Comparison of ENCODE assay signal across 30 cellular contexts in genomic region chr2:29031046-29031445, GRCh38. TPM values are rescaled to one million over a fixed set of nuclear protein-coding genes. Genes with fewer than 3 reads are reported as not detected.
DNase-seq lines count a peak whose midpoint lies in the region; ATAC-seq, FAIRE-seq and TF ChIP-seq lines count a peak whose summit lies in the region.
"Had no signal": no experiment of that assay in that cellular context is flagged by ENCODE, and none has a peak within 500 bp of the region (broad histone marks: within the 10 kb centered on the region; RNA-seq: fewer than 3 reads in every experiment).

No MANE protein-coding gene starts in this region.

- TF ChIP-seq CTCF in HEK293 (tag by site-specific recombination; IDR thresholded peaks at IDR 0.05) (no peak), WTC11 (IDR thresholded peaks at IDR 0.05) (no peak)

- POLR2A ChIA-PET in HEK293 (lab: Yijun Ruan, JAX): no interaction called here
- POLR2A ChIA-PET in WTC11 (lab: Charles Lee): no interaction called here

- FAIRE-seq in urothelium cell line (lab: Jason Lieb, UNC): peak; percentile 13
- FAIRE-seq: A204.1, GM12878, GM12892, GM18507, GM19239 had no signal

- peaks cover 13% of the 10 kb centered on the region for H3K4me1 Mint-ChIP-seq in WTC11
- peaks cover 5% of the 10 kb centered on the region for H3K4me1 Mint-ChIP-seq in activated T-cell treated with anti-CD3 and anti-CD28 coated beads, Interleukin-2, amount 50 U/mL, for 24 hours (ENCODE audit: low read depth)

- no peaks in the 10 kb centered on the region for H3K4me1 ChIP-seq in HEK293 (ENCODE audit: control insufficient read depth, insufficient read depth, low read length)
- H3K4me1 ChIP-seq: BE2C had no signal

- no peaks in the 10 kb centered on the region for H3K9me3 ChIP-seq in HEK293 (ENCODE audit: control insufficient read depth, insufficient read depth, low read depth, low read length)
- H3K9me3 ChIP-seq: BE2C, BLaER1 had no signal

- H3K27ac ChIP-seq in HEK293 (ENCODE audit: extremely low read depth, low read depth, low read length): no peak overlapping the region
- H3K27ac ChIP-seq: BLaER1 had no signal

- no peaks in the 10 kb centered on the region for H3K36me3 ChIP-seq in HEK293 (ENCODE audit: control insufficient read depth in 2 of 2, insufficient read depth in 1 of 2, low read length in 2 of 2)
- H3K36me3 ChIP-seq: BE2C, BLaER1 had no signal

- H3K9me3 Mint-ChIP-seq in WTC11: peaks cover 14% of the 10 kb centered on the region
- no peaks in the 10 kb centered on the region for H3K9me3 Mint-ChIP-seq in activated T-cell treated with anti-CD3 and anti-CD28 coated beads, Interleukin-2, amount 50 U/mL, for 24 hours
- H3K9me3 Mint-ChIP-seq: CD4-positive, alpha-beta memory T cell; CD8-positive, alpha-beta memory T cell had no signal

- no peak overlapping the region for H3K4me3 Mint-ChIP-seq in WTC11
- H3K4me3 Mint-ChIP-seq in activated T-cell treated with anti-CD3 and anti-CD28 coated beads, Interleukin-2, amount 50 U/mL, for 24 hours: no peak overlapping the region
- H3K4me3 Mint-ChIP-seq: CD14-positive monocyte; CD4-positive, alpha-beta memory T cell; CD4-positive, CD25-positive, alpha-beta regulatory T cell; CD8-positive, alpha-beta memory T cell had no signal

- H3K27me3 Mint-ChIP-seq in WTC11 (ENCODE audit: low read depth): no peaks in the 10 kb centered on the region
- no peaks in the 10 kb centered on the region for H3K27me3 Mint-ChIP-seq in activated T-cell treated with anti-CD3 and anti-CD28 coated beads, Interleukin-2, amount 50 U/mL, for 24 hours
- H3K27me3 Mint-ChIP-seq: CD4-positive, alpha-beta memory T cell; CD4-positive, CD25-positive, alpha-beta regulatory T cell had no signal

- CTCF ChIA-PET in HEK293 (lab: Yijun Ruan, JAX): interaction anchor here (0.8 kb wide), 1 partner anchor 1084 kb away, joined by 3 read pairs; no protein-coding TSS in a partner anchor
- CTCF ChIA-PET in WTC11 (lab: Charles Lee): no interaction called here

- DNase-seq in WTC11 (ENCODE audit: low spot score): no peak
- DNase-seq in urothelium cell line (ENCODE audit: low spot score): no peak
- DNase-seq in NCI-H2227 treated with DMSO at 0.1 percent for 48 hours (lab: John Stamatoyannopoulos, UW): no peak
- no peak for DNase-seq in activated T-cell treated with anti-CD3 and anti-CD28 coated beads, Interleukin-2, amount 50 U/mL, for 24 hours
- DNase-seq: 8988T; ACHN; BE2C; C1 segment of cervical spinal cord; CD4-positive, alpha-beta memory T cell; CD4-positive, CD25-positive, alpha-beta regulatory T cell; CD8-positive, alpha-beta memory T cell; COR-L47; DMS 273 treated with DMSO at 0.1 percent for 48 hours; DMS153; DMS53; DMS79; DND-41; EL; GDM1 had no signal

- H3K27ac Mint-ChIP-seq in WTC11: no peak overlapping the region
- no peak overlapping the region for H3K27ac Mint-ChIP-seq in activated T-cell treated with anti-CD3 and anti-CD28 coated beads, Interleukin-2, amount 50 U/mL, for 24 hours
- H3K27ac Mint-ChIP-seq: CD14-positive monocyte; CD4-positive, CD25-positive, alpha-beta regulatory T cell had no signal

- no peaks in the 10 kb centered on the region for H3K36me3 Mint-ChIP-seq in WTC11
- H3K36me3 Mint-ChIP-seq in activated T-cell treated with anti-CD3 and anti-CD28 coated beads, Interleukin-2, amount 50 U/mL, for 24 hours (ENCODE audit: low read depth): no peaks in the 10 kb centered on the region
- H3K36me3 Mint-ChIP-seq: CD14-positive monocyte had no signal

- ATAC-seq in WTC11: no peak
- ATAC-seq: GM12878 had no signal

- no peak overlapping the region for H3K4me3 ChIP-seq in HEK293 (ENCODE audit: low read depth, low read length)
- H3K4me3 ChIP-seq: BLaER1, GM12878 had no signal

TF ChIP-seq in HEK293, 187 proteins besides CTCF, POLR2A, EP300 and RAD21:
- TF ChIP-seq, protein P1, sequence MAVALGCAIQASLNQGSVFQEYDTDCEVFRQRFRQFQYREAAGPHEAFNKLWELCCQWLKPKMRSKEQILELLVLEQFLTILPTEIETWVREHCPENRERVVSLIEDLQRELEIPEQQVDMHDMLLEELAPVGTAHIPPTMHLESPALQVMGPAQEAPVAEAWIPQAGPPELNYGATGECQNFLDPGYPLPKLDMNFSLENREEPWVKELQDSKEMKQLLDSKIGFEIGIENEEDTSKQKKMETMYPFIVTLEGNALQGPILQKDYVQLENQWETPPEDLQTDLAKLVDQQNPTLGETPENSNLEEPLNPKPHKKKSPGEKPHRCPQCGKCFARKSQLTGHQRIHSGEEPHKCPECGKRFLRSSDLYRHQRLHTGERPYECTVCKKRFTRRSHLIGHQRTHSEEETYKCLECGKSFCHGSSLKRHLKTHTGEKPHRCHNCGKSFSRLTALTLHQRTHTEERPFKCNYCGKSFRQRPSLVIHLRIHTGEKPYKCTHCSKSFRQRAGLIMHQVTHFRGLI (tag by site-specific recombination; IDR thresholded peaks at IDR 0.05): peak; percentile 56; the same call in 1 of the 2 replicates
- TF ChIP-seq ZBTB8A (tag by site-specific recombination; IDR thresholded peaks at IDR 0.05) (no peak), ZNF121 (tag by site-specific recombination; IDR thresholded peaks at IDR 0.05) (0 out of 2 replicates have a peak, but pooled peaks have one; percentile 21), ZNF510 (tag by site-specific recombination; IDR thresholded peaks at IDR 0.05; ENCODE audit: insufficient replicate concordance) (no peak), KLF9 (tag by site-specific recombination; IDR thresholded peaks at IDR 0.05; ENCODE audit: low read depth) (no peak), ZNF623 (tag by site-specific recombination; IDR thresholded peaks at IDR 0.05) (no peak), KLF7 (tag by site-specific recombination; IDR thresholded peaks at IDR 0.05; ENCODE audit: borderline replicate concordance) (no peak), ZBTB17 (tag by site-specific recombination; IDR thresholded peaks at IDR 0.05) (no peak), ZNF560 (tag by site-specific recombination; IDR thresholded peaks at IDR 0.05; ENCODE audit: borderline replicate concordance) (no peak)

TF ChIP-seq in WTC11, 78 proteins besides CTCF, POLR2A, EP300 and RAD21:
- TF ChIP-seq, protein P2, sequence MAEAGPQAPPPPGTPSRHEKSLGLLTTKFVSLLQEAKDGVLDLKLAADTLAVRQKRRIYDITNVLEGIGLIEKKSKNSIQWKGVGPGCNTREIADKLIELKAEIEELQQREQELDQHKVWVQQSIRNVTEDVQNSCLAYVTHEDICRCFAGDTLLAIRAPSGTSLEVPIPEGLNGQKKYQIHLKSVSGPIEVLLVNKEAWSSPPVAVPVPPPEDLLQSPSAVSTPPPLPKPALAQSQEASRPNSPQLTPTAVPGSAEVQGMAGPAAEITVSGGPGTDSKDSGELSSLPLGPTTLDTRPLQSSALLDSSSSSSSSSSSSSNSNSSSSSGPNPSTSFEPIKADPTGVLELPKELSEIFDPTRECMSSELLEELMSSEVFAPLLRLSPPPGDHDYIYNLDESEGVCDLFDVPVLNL (CRISPR knock-in tag; IDR thresholded peaks at IDR 0.05; ENCODE audit: borderline replicate concordance, low read depth): no peak
- TF ChIP-seq GABPB1 (CRISPR knock-in tag; IDR thresholded peaks at IDR 0.05) (no peak), ZNF121 (CRISPR knock-in tag; IDR thresholded peaks at IDR 0.05) (peak; percentile 54; the same call in 1 of the 2 replicates)

RNA-seq across cellular contexts. Expression of gene PCARE, which starts 43.3 kb away (rescaled TPM):
- not detected in 3 replicates for total RNA-seq in WTC11 (2021)
- total RNA-seq: A673; CD4-positive, alpha-beta memory T cell; CD4-positive, CD25-positive, alpha-beta regulatory T cell; CD8-positive, alpha-beta memory T cell; Daoy; G401 had no signal

RNA-seq across cellular contexts. Expression of gene TOGARAM2, which starts 49.9 kb away (rescaled TPM):
- total RNA-seq in WTC11 (2021): 0.62 to 1.0 TPM (median 1.0 TPM) in 3 replicates

Comparison
In these comparisons a context has a peak if more than half of its experiments do, and no peak if none do; other contexts are left out.
1. Of the 8 proteins assayed by ChIP-seq in both HEK293 and WTC11: peak only in HEK293: none; only in WTC11: none; in both: ZNF121; in neither: 7.